ENCODE assay signal across 2 cellular contexts in the genomic region with DNA sequence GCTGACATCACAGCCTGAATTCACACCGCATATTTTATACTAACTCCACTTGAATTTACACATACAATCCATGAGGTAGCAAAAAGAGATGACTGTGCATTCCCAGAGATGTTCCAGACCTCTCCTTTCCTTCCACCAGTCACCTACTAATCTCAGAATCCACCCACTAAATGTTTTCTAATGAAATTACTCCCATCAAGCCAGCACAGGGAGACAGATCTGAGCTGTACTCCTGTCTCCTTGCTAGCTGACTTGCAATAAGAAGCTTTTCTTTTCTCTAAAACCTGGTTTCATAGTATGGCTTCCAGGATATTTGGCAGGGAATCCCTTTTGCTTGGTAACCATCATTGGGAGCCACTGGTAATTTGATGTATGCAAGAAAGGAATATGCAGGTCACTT.
TF ChIP-seq lines count a peak whose summit lies in the region.

No MANE protein-coding gene starts in this region.

TF ChIP-seq in SK-N-SH treated with all-trans-retinoic acid at 6 μM for 48 hours, 23 proteins besides CTCF, POLR2A, EP300 and RAD21 (continued from another document):
- TF ChIP-seq, protein P1, sequence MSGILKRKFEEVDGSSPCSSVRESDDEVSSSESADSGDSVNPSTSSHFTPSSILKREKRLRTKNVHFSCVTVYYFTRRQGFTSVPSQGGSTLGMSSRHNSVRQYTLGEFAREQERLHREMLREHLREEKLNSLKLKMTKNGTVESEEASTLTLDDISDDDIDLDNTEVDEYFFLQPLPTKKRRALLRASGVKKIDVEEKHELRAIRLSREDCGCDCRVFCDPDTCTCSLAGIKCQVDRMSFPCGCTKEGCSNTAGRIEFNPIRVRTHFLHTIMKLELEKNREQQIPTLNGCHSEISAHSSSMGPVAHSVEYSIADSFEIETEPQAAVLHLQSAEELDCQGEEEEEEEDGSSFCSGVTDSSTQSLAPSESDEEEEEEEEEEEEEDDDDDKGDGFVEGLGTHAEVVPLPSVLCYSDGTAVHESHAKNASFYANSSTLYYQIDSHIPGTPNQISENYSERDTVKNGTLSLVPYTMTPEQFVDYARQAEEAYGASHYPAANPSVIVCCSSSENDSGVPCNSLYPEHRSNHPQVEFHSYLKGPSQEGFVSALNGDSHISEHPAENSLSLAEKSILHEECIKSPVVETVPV (CRISPR knock-in tag; IDR thresholded peaks at IDR 0.05) = no peak
- TF ChIP-seq TCF4 (CRISPR knock-in tag; IDR thresholded peaks at IDR 0.05; ENCODE audit: borderline replicate concordance) (no peak), CSDC2 (CRISPR knock-in tag; IDR thresholded peaks at IDR 0.05) (no peak)

TF ChIP-seq in SK-N-SH, 30 proteins besides CTCF, POLR2A, EP300 and RAD21 (continued from another document):
- TF ChIP-seq, protein P2, sequence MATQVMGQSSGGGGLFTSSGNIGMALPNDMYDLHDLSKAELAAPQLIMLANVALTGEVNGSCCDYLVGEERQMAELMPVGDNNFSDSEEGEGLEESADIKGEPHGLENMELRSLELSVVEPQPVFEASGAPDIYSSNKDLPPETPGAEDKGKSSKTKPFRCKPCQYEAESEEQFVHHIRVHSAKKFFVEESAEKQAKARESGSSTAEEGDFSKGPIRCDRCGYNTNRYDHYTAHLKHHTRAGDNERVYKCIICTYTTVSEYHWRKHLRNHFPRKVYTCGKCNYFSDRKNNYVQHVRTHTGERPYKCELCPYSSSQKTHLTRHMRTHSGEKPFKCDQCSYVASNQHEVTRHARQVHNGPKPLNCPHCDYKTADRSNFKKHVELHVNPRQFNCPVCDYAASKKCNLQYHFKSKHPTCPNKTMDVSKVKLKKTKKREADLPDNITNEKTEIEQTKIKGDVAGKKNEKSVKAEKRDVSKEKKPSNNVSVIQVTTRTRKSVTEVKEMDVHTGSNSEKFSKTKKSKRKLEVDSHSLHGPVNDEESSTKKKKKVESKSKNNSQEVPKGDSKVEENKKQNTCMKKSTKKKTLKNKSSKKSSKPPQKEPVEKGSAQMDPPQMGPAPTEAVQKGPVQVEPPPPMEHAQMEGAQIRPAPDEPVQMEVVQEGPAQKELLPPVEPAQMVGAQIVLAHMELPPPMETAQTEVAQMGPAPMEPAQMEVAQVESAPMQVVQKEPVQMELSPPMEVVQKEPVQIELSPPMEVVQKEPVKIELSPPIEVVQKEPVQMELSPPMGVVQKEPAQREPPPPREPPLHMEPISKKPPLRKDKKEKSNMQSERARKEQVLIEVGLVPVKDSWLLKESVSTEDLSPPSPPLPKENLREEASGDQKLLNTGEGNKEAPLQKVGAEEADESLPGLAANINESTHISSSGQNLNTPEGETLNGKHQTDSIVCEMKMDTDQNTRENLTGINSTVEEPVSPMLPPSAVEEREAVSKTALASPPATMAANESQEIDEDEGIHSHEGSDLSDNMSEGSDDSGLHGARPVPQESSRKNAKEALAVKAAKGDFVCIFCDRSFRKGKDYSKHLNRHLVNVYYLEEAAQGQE (IDR thresholded peaks at IDR 0.05; ENCODE audit: low read depth, low read length) = no peak
- TF ChIP-seq FOXM1 (IDR thresholded peaks at IDR 0.05; ENCODE audit: low read depth) = no peak
- no peak for TF ChIP-seq GABPA (IDR thresholded peaks at IDR 0.05; ENCODE audit: low read depth)
- TF ChIP-seq, protein P3, sequence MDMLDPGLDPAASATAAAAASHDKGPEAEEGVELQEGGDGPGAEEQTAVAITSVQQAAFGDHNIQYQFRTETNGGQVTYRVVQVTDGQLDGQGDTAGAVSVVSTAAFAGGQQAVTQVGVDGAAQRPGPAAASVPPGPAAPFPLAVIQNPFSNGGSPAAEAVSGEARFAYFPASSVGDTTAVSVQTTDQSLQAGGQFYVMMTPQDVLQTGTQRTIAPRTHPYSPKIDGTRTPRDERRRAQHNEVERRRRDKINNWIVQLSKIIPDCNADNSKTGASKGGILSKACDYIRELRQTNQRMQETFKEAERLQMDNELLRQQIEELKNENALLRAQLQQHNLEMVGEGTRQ (IDR thresholded peaks at IDR 0.05; ENCODE audit: borderline replicate concordance, low read depth, low read length) = no peak
